Comparison of ENCODE assay signal across 14 cellular contexts in genomic region chr6:3406928-3407809, GRCh38.
"Had no signal": no experiment of that assay in that cellular context is flagged by ENCODE, and none has a peak within 500 bp of the region (broad histone marks: within the 10 kb centered on the region; RNA-seq: fewer than 3 reads in every experiment).

No MANE protein-coding gene starts in this region.

- H3K27ac ChIP-seq: adrenal gland had no signal

- H3K36me3 ChIP-seq: adrenal gland had no signal

- H3K36me3 Mint-ChIP-seq: activated naive CD4-positive, alpha-beta T cell treated with anti-CD3 and anti-CD28 coated beads, Interleukin-2, amount 10 ng/mL, durations not matched to agents 7 days and 5 days had no signal

- H3K9me3 Mint-ChIP-seq: activated CD4-positive, alpha-beta T cell treated with anti-CD3 and anti-CD28 coated beads, Interleukin-2, amount 10 ng/mL, durations not matched to agents 7 days and 5 days; activated naive CD4-positive, alpha-beta T cell treated with anti-CD3 and anti-CD28 coated beads, Interleukin-2, amount 10 ng/mL, durations not matched to agents 7 days and 5 days; activated T-helper 17 cell treated with anti-CD3 and anti-CD28 coated beads, Interleukin-2, amount 50 U/mL, for 72 hours; central memory CD8-positive, alpha-beta T cell; dendritic cell treated with granulocyte-macrophage colony-stimulating factor and Interleukin-4, amounts not matched to agents 40 ng/mL and 50 ng/mL, for 4 days; T-cell had no signal

- H3K4me1 Mint-ChIP-seq: activated CD4-positive, alpha-beta T cell treated with anti-CD3 and anti-CD28 coated beads, Interleukin-2, amount 10 ng/mL, durations not matched to agents 7 days and 5 days had no signal

- H3K4me3 Mint-ChIP-seq: activated CD4-positive, alpha-beta T cell treated with anti-CD3 and anti-CD28 coated beads, Interleukin-2, amount 10 ng/mL, durations not matched to agents 7 days and 5 days; activated naive CD4-positive, alpha-beta T cell treated with anti-CD3 and anti-CD28 coated beads, Interleukin-2, amount 10 ng/mL, durations not matched to agents 7 days and 5 days; activated T-helper 17 cell treated with anti-CD3 and anti-CD28 coated beads, Interleukin-2, amount 50 U/mL, for 72 hours; central memory CD8-positive, alpha-beta T cell; dendritic cell treated with granulocyte-macrophage colony-stimulating factor and Interleukin-4, amounts not matched to agents 40 ng/mL and 50 ng/mL, for 4 days; memory B cell; T-cell had no signal

- H3K9me3 ChIP-seq: adrenal gland had no signal

- H3K27me3 ChIP-seq: adrenal gland had no signal

- DNase-seq: activated CD4-positive, alpha-beta T cell treated with anti-CD3 and anti-CD28 coated beads, Interleukin-2, amount 10 ng/mL, durations not matched to agents 7 days and 5 days; activated CD4-positive, CD25-positive, alpha-beta regulatory T cell; activated CD8-positive, alpha-beta memory T cell treated with anti-CD3 and anti-CD28 coated beads for 24 hours; activated naive CD4-positive, alpha-beta T cell treated with anti-CD3 and anti-CD28 coated beads, Interleukin-2, amount 10 ng/mL, durations not matched to agents 7 days and 5 days; adrenal gland; left colon; nephron progenitor cell; stimulated activated CD4-positive, alpha-beta T cell treated with anti-CD3 and anti-CD28 coated beads, Interleukin-12 subunit alpha, Interleukin-12 subunit beta, amount 100 ng/mL, for 4 hours; stimulated activated naive CD4-positive, alpha-beta T cell treated with Interleukin-2 at 50 U/mL for 16 hours; T-cell had no signal

- ATAC-seq: activated T-helper 17 cell treated with anti-CD3 and anti-CD28 coated beads, Interleukin-2, amount 50 U/mL, for 72 hours; left colon; T-cell had no signal

- H3K27me3 Mint-ChIP-seq: activated CD4-positive, alpha-beta T cell treated with anti-CD3 and anti-CD28 coated beads, Interleukin-2, amount 10 ng/mL, durations not matched to agents 7 days and 5 days; activated naive CD4-positive, alpha-beta T cell treated with anti-CD3 and anti-CD28 coated beads, Interleukin-2, amount 10 ng/mL, durations not matched to agents 7 days and 5 days; activated T-helper 17 cell treated with anti-CD3 and anti-CD28 coated beads, Interleukin-2, amount 50 U/mL, for 72 hours; T-cell had no signal

- H3K27ac Mint-ChIP-seq: activated CD4-positive, alpha-beta T cell treated with anti-CD3 and anti-CD28 coated beads, Interleukin-2, amount 10 ng/mL, durations not matched to agents 7 days and 5 days; activated naive CD4-positive, alpha-beta T cell treated with anti-CD3 and anti-CD28 coated beads, Interleukin-2, amount 10 ng/mL, durations not matched to agents 7 days and 5 days; activated T-helper 17 cell treated with anti-CD3 and anti-CD28 coated beads, Interleukin-2, amount 50 U/mL, for 72 hours; dendritic cell treated with granulocyte-macrophage colony-stimulating factor and Interleukin-4, amounts not matched to agents 40 ng/mL and 50 ng/mL, for 4 days; memory B cell; nephron progenitor cell; T-cell had no signal

- H3K4me3 ChIP-seq: adrenal gland had no signal
